In genomic region chr6:116572162-116572561, GRCh38 we compare ENCODE assay signal across 8 cellular contexts. TPM values are rescaled to one million over a fixed set of nuclear protein-coding genes. Genes with fewer than 3 reads are reported as not detected.
DNase-seq lines count a peak whose midpoint lies in the region; ATAC-seq and TF ChIP-seq lines count a peak whose summit lies in the region.

No MANE protein-coding gene starts in this region.

- intact Hi-C loops in activated CD4-positive, alpha-beta T cell treated with anti-CD3 and anti-CD28 coated beads, Interleukin-2, amount 10 ng/mL, durations not matched to agents 24 days and 14 days (cut with micrococcal nuclease) = loop anchor here (5.0 to 10.0 kb wide), 3 partner anchors 110 to 1577 kb away; partner anchors contain the start of genes CALHM6 and NUS1

- ATAC-seq in stimulated activated naive B cell treated with anti-CD40 and anti-IgM and Interleukin-4, amounts not matched to agents 10 μg/mL and 1 μg/mL and 100 μg/mL, for 72 hours (replicated peaks) = no peak
- no peak for ATAC-seq in HG02588 (IDR thresholded peaks at IDR 0.05; ENCODE audit: unreplicated experiment)

- H3K4me3 Mint-ChIP-seq in activated CD4-positive, alpha-beta T cell treated with anti-CD3 and anti-CD28 coated beads, Interleukin-2, amount 10 ng/mL, durations not matched to agents 24 days and 14 days = peak overlapping the region; percentile 95
- peak overlapping the region; percentile 96 to 100 (median 97) for H3K4me3 Mint-ChIP-seq in brain
- H3K4me3 Mint-ChIP-seq in stimulated activated naive B cell treated with anti-CD40 and anti-IgM and Interleukin-4, amounts not matched to agents 10 μg/mL and 1 μg/mL and 100 μg/mL, for 72 hours = peak overlapping the region; percentile 98 to 100

- DNase-seq in activated CD4-positive, alpha-beta T cell treated with anti-CD3 and anti-CD28 coated beads, Interleukin-2, amount 10 ng/mL, durations not matched to agents 24 days and 14 days = peak; percentile 71
- no peak for DNase-seq in activated CD4-positive, alpha-beta T cell treated with anti-CD3 and anti-CD28 coated beads, Interleukin-2, amount 50 U/mL, for 4 hours
- DNase-seq in NCI-H2029 treated with DMSO at 0.1 percent for 48 hours (lab: John Stamatoyannopoulos, UW) (peak; percentile 98), iris pigment epithelial cell (ENCODE audit: low read depth) (peak; percentile 67)
- DNase-seq in stimulated activated naive B cell treated with anti-CD40 and anti-IgM and Interleukin-4, amounts not matched to agents 10 μg/mL and 1 μg/mL and 100 μg/mL, for 72 hours = no peak
- DNase-seq in stimulated activated CD4-positive, alpha-beta T cell treated with anti-CD3 and anti-CD28 coated beads, Interleukin-4, amount 100 ng/mL, for 1 hour = no peak

- no peaks in the 10 kb centered on the region for H3K27me3 Mint-ChIP-seq in activated CD4-positive, alpha-beta T cell treated with anti-CD3 and anti-CD28 coated beads, Interleukin-2, amount 10 ng/mL, durations not matched to agents 24 days and 14 days
- H3K27me3 Mint-ChIP-seq in brain = peaks cover 9% of the 10 kb centered on the region
- no peaks in the 10 kb centered on the region for H3K27me3 Mint-ChIP-seq in stimulated activated naive B cell treated with anti-CD40 and anti-IgM and Interleukin-4, amounts not matched to agents 10 μg/mL and 1 μg/mL and 100 μg/mL, for 72 hours

- peaks cover 27% of the 10 kb centered on the region for H3K36me3 Mint-ChIP-seq in activated CD4-positive, alpha-beta T cell treated with anti-CD3 and anti-CD28 coated beads, Interleukin-2, amount 10 ng/mL, durations not matched to agents 24 days and 14 days (ENCODE audit: low read depth)
- H3K36me3 Mint-ChIP-seq in brain = peaks cover 21% of the 10 kb centered on the region
- H3K36me3 Mint-ChIP-seq in stimulated activated naive B cell treated with anti-CD40 and anti-IgM and Interleukin-4, amounts not matched to agents 10 μg/mL and 1 μg/mL and 100 μg/mL, for 72 hours = peaks cover 19 to 28% of the 10 kb centered on the region in 2 donors

- TF ChIP-seq CTCF in brain (conservative IDR thresholded peaks at IDR 0.05) = no peak

- H3K4me1 Mint-ChIP-seq in activated CD4-positive, alpha-beta T cell treated with anti-CD3 and anti-CD28 coated beads, Interleukin-2, amount 10 ng/mL, durations not matched to agents 24 days and 14 days = peaks cover 30% of the 10 kb centered on the region
- H3K4me1 Mint-ChIP-seq in brain = peaks cover 50% of the 10 kb centered on the region
- H3K4me1 Mint-ChIP-seq in stimulated activated naive B cell treated with anti-CD40 and anti-IgM and Interleukin-4, amounts not matched to agents 10 μg/mL and 1 μg/mL and 100 μg/mL, for 72 hours = peaks cover 22 to 58% of the 10 kb centered on the region in 2 donors

- H3K9me3 Mint-ChIP-seq in activated CD4-positive, alpha-beta T cell treated with anti-CD3 and anti-CD28 coated beads, Interleukin-2, amount 10 ng/mL, durations not matched to agents 24 days and 14 days = no peaks in the 10 kb centered on the region
- no peaks in the 10 kb centered on the region for H3K9me3 Mint-ChIP-seq in brain
- no peaks in the 10 kb centered on the region for H3K9me3 Mint-ChIP-seq in stimulated activated naive B cell treated with anti-CD40 and anti-IgM and Interleukin-4, amounts not matched to agents 10 μg/mL and 1 μg/mL and 100 μg/mL, for 72 hours

- H3K27ac Mint-ChIP-seq in activated CD4-positive, alpha-beta T cell treated with anti-CD3 and anti-CD28 coated beads, Interleukin-2, amount 10 ng/mL, durations not matched to agents 24 days and 14 days = peak overlapping the region; percentile 96
- H3K27ac Mint-ChIP-seq in brain = peak overlapping the region; percentile 97 to 99 (median 98)
- H3K27ac Mint-ChIP-seq in stimulated activated naive B cell treated with anti-CD40 and anti-IgM and Interleukin-4, amounts not matched to agents 10 μg/mL and 1 μg/mL and 100 μg/mL, for 72 hours = peak overlapping the region; percentile 99

RNA-seq across cellular contexts. Expression of gene RWDD1, which starts 0.9 kb away (rescaled TPM):
- total RNA-seq in activated CD4-positive, alpha-beta T cell treated with anti-CD3 and anti-CD28 coated beads, Interleukin-2, amount 10 ng/mL, durations not matched to agents 24 days and 14 days = 44.4 and 46.8 TPM in 2 replicates
- polyA plus RNA-seq in brain (ENCODE audit: insufficient read depth, low read depth, low replicate concordance) = 36.2 TPM

RNA-seq across cellular contexts. Expression of gene CALHM4, which starts 18.6 kb away (rescaled TPM):
- total RNA-seq in activated CD4-positive, alpha-beta T cell treated with anti-CD3 and anti-CD28 coated beads, Interleukin-2, amount 10 ng/mL, durations not matched to agents 24 days and 14 days = not detected in 2 replicates
- polyA plus RNA-seq in brain (ENCODE audit: insufficient read depth, low read depth, low replicate concordance) = not detected

RNA-seq across cellular contexts. Expression of gene TRAPPC3L, which starts 26.7 kb away (rescaled TPM):
- total RNA-seq in activated CD4-positive, alpha-beta T cell treated with anti-CD3 and anti-CD28 coated beads, Interleukin-2, amount 10 ng/mL, durations not matched to agents 24 days and 14 days = not detected in 2 replicates
- not detected for polyA plus RNA-seq in brain (ENCODE audit: insufficient read depth, low read depth, low replicate concordance)

RNA-seq across cellular contexts. Expression of gene RSPH4A, which starts 44.1 kb away (rescaled TPM):
- total RNA-seq in activated CD4-positive, alpha-beta T cell treated with anti-CD3 and anti-CD28 coated beads, Interleukin-2, amount 10 ng/mL, durations not matched to agents 24 days and 14 days = 0.14 and 0.21 TPM in 2 replicates
- 0.75 TPM for polyA plus RNA-seq in brain (ENCODE audit: insufficient read depth, low read depth, low replicate concordance)

Comparison
In these comparisons a context has a peak if more than half of its experiments do, and no peak if none do; other contexts are left out.
1. DNase-seq: peak in activated CD4-positive, alpha-beta T cell treated with anti-CD3 and anti-CD28 coated beads, Interleukin-2, amount 10 ng/mL, durations not matched to agents 24 days and 14 days (single experiment), NCI-H2029 treated with DMSO at 0.1 percent for 48 hours (single experiment) and iris pigment epithelial cell (single experiment); none in activated CD4-positive, alpha-beta T cell treated with anti-CD3 and anti-CD28 coated beads, Interleukin-2, amount 50 U/mL, for 4 hours (0 of 2), stimulated activated naive B cell treated with anti-CD40 and anti-IgM and Interleukin-4, amounts not matched to agents 10 μg/mL and 1 μg/mL and 100 μg/mL, for 72 hours (single experiment) and stimulated activated CD4-positive, alpha-beta T cell treated with anti-CD3 and anti-CD28 coated beads, Interleukin-4, amount 100 ng/mL, for 1 hour (single experiment).
2. Peak in every context shown above with its lines, with median percentiles within 50 percentile points of each other: H3K27ac Mint-ChIP-seq and H3K4me3 Mint-ChIP-seq.